In the genomic region with DNA sequence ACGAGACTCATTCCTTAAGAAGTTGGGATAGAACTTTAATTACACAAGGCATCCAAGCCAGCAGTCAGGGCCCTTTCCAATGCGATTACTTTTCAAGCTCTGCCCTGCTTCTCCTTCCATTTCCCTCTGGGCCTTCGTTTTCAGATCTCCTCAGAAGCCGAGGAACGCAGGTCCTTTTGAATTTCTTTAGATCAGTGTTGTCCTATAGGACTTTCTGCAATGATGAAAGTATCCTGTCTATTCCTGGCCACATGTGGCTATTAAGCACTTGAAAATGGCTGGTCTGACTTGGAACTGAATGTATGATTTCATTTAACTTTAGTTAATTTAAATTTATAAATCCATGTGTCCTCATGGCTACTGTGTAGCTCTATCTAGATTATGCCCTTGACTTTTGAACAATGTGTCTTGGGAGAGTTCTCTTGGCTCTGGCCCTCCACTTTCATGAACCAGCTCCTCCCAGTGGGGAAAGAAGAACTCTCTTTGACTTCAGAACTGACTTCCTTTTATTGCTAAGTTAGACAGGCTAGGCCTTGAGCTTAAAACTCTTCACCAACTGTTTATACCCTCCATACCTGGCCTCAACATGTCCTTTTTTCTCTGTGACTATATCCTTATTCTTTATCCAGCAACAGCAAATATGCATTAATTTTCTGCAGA, we compare ENCODE assay signal across 1 cellular context.
TF ChIP-seq lines count a peak whose summit lies in the region.

No MANE protein-coding gene starts in this region.

TF ChIP-seq in GM23338, 12 proteins besides CTCF, POLR2A, EP300 and RAD21 (continued from another document):
- TF ChIP-seq, protein P1, sequence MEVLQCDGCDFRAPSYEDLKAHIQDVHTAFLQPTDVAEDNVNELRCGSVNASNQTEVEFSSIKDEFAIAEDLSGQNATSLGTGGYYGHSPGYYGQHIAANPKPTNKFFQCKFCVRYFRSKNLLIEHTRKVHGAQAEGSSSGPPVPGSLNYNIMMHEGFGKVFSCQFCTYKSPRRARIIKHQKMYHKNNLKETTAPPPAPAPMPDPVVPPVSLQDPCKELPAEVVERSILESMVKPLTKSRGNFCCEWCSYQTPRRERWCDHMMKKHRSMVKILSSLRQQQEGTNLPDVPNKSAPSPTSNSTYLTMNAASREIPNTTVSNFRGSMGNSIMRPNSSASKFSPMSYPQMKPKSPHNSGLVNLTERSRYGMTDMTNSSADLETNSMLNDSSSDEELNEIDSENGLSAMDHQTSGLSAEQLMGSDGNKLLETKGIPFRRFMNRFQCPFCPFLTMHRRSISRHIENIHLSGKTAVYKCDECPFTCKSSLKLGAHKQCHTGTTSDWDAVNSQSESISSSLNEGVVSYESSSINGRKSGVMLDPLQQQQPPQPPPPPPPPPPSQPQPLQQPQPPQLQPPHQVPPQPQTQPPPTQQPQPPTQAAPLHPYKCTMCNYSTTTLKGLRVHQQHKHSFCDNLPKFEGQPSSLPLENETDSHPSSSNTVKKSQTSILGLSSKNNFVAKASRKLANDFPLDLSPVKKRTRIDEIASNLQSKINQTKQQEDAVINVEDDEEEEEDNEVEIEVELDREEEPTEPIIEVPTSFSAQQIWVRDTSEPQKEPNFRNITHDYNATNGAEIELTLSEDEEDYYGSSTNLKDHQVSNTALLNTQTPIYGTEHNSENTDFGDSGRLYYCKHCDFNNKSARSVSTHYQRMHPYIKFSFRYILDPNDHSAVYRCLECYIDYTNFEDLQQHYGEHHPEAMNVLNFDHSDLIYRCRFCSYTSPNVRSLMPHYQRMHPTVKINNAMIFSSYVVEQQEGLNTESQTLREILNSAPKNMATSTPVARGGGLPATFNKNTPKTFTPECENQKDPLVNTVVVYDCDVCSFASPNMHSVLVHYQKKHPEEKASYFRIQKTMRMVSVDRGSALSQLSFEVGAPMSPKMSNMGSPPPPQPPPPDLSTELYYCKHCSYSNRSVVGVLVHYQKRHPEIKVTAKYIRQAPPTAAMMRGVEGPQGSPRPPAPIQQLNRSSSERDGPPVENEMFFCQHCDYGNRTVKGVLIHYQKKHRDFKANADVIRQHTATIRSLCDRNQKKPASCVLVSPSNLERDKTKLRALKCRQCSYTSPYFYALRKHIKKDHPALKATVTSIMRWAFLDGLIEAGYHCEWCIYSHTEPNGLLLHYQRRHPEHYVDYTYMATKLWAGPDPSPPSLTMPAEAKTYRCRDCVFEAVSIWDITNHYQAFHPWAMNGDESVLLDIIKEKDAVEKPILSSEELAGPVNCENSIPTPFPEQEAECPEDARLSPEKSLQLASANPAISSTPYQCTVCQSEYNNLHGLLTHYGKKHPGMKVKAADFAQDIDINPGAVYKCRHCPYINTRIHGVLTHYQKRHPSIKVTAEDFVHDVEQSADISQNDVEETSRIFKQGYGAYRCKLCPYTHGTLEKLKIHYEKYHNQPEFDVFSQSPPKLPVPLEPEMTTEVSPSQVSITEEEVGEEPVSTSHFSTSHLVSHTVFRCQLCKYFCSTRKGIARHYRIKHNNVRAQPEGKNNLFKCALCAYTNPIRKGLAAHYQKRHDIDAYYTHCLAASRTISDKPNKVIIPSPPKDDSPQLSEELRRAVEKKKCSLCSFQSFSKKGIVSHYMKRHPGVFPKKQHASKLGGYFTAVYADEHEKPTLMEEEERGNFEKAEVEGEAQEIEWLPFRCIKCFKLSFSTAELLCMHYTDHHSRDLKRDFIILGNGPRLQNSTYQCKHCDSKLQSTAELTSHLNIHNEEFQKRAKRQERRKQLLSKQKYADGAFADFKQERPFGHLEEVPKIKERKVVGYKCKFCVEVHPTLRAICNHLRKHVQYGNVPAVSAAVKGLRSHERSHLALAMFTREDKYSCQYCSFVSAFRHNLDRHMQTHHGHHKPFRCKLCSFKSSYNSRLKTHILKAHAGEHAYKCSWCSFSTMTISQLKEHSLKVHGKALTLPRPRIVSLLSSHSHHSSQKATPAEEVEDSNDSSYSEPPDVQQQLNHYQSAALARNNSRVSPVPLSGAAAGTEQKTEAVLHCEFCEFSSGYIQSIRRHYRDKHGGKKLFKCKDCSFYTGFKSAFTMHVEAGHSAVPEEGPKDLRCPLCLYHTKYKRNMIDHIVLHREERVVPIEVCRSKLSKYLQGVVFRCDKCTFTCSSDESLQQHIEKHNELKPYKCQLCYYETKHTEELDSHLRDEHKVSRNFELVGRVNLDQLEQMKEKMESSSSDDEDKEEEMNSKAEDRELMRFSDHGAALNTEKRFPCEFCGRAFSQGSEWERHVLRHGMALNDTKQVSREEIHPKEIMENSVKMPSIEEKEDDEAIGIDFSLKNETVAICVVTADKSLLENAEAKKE (CRISPR knock-in tag; IDR thresholded peaks at IDR 0.05), result no peak
